Comparison of ENCODE assay signal across 1 cellular context in the genomic region with DNA sequence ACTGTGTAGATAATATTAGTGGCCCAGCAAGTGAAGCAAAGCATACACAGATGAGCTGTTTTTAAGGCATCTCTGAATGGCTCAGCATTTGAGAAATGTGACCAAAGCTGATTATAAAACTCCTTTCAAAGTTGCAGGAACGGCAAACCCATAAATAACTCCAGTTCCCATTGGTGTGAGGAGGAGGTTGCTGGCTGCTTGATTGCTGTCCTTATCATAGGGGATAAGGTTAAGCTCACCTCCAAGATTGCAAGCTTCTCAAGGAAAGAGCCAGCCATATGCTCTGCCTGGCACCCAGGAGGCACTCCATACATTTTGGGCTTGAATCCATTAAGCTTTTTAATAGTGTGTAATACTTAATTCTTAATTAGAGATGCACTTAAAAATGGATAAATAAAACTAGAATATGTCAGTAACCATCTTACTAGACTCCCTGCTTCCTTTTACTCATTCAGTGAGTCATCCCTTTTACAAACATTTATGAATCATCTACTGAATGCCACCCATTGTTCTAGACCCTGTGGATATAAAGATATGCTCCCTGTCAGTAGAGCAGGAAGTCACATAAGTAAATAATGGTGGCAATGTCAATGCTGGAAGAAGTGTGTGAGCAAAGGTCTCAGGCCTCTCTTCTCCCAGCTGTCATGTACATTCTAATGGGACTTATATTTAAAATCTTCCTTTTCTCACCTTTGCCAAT.
TF ChIP-seq lines count a peak whose summit lies in the region.

No MANE protein-coding gene starts in this region.

TF ChIP-seq in HepG2, 621 proteins besides CTCF, POLR2A, EP300 and RAD21 (continued from another document and continues in another):
- TF ChIP-seq ATF4 (CRISPR knock-in tag; IDR thresholded peaks at IDR 0.05): peak in 1 of 2 experiments; percentile 42; a peak in 1 of 4 replicates
- peak; percentile 70 for TF ChIP-seq HOXA3 (CRISPR knock-in tag; IDR thresholded peaks at IDR 0.05)
- TF ChIP-seq, protein P1, sequence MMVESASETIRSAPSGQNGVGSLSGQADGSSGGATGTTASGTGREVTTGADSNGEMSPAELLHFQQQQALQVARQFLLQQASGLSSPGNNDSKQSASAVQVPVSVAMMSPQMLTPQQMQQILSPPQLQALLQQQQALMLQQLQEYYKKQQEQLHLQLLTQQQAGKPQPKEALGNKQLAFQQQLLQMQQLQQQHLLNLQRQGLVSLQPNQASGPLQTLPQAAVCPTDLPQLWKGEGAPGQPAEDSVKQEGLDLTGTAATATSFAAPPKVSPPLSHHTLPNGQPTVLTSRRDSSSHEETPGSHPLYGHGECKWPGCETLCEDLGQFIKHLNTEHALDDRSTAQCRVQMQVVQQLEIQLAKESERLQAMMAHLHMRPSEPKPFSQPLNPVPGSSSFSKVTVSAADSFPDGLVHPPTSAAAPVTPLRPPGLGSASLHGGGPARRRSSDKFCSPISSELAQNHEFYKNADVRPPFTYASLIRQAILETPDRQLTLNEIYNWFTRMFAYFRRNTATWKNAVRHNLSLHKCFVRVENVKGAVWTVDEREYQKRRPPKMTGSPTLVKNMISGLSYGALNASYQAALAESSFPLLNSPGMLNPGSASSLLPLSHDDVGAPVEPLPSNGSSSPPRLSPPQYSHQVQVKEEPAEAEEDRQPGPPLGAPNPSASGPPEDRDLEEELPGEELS (CRISPR knock-in tag; IDR thresholded peaks at IDR 0.05): peak; percentile 86
- TF ChIP-seq FOXK2 (IDR thresholded peaks at IDR 0.05): peak; percentile 77
- peak; percentile 92 for TF ChIP-seq FOXA1 (IDR thresholded peaks at IDR 0.05)
- TF ChIP-seq FOXA1 (CRISPR knock-in tag; IDR thresholded peaks at IDR 0.05): peak; percentile 97
- peak; percentile 53; the same call in 1 of the 2 replicates for TF ChIP-seq ZFX (CRISPR knock-in tag; IDR thresholded peaks at IDR 0.05; ENCODE audit: low read depth)
- peak; percentile 98 for TF ChIP-seq SOX5 (CRISPR knock-in tag; IDR thresholded peaks at IDR 0.05; ENCODE audit: borderline replicate concordance)
- TF ChIP-seq ZNF432 (CRISPR knock-in tag; IDR thresholded peaks at IDR 0.05; ENCODE audit: borderline replicate concordance): no peak
- TF ChIP-seq, protein P2, sequence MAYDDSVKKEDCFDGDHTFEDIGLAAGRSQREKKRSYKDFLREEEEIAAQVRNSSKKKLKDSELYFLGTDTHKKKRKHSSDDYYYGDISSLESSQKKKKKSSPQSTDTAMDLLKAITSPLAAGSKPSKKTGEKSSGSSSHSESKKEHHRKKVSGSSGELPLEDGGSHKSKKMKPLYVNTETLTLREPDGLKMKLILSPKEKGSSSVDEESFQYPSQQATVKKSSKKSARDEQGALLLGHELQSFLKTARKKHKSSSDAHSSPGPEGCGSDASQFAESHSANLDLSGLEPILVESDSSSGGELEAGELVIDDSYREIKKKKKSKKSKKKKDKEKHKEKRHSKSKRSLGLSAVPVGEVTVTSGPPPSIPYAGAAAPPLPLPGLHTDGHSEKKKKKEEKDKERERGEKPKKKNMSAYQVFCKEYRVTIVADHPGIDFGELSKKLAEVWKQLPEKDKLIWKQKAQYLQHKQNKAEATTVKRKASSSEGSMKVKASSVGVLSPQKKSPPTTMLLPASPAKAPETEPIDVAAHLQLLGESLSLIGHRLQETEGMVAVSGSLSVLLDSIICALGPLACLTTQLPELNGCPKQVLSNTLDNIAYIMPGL (CRISPR knock-in tag; IDR thresholded peaks at IDR 0.05; ENCODE audit: borderline replicate concordance in 1 of 2, low read depth in 1 of 2): peak; percentile 28 to 59; a peak in 1 of 4 replicates
- no peak for TF ChIP-seq ZSCAN31 (CRISPR knock-in tag; IDR thresholded peaks at IDR 0.05; ENCODE audit: low read depth)
- 0 out of 2 replicates have a peak, but pooled peaks have one; percentile 48 for TF ChIP-seq ZNF232 (CRISPR knock-in tag; IDR thresholded peaks at IDR 0.05; ENCODE audit: borderline replicate concordance)
- TF ChIP-seq MEIS2 (CRISPR knock-in tag; IDR thresholded peaks at IDR 0.05): peak; percentile 90; the same call in 1 of the 2 replicates
- TF ChIP-seq ZNF143 (CRISPR knock-in tag; IDR thresholded peaks at IDR 0.05): no peak
- peak; percentile 59 for TF ChIP-seq PHF5A (CRISPR knock-in tag; IDR thresholded peaks at IDR 0.05; ENCODE audit: low read depth, unreplicated experiment)
- TF ChIP-seq, protein P3, sequence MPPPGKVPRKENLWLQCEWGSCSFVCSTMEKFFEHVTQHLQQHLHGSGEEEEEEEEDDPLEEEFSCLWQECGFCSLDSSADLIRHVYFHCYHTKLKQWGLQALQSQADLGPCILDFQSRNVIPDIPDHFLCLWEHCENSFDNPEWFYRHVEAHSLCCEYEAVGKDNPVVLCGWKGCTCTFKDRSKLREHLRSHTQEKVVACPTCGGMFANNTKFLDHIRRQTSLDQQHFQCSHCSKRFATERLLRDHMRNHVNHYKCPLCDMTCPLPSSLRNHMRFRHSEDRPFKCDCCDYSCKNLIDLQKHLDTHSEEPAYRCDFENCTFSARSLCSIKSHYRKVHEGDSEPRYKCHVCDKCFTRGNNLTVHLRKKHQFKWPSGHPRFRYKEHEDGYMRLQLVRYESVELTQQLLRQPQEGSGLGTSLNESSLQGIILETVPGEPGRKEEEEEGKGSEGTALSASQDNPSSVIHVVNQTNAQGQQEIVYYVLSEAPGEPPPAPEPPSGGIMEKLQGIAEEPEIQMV (CRISPR knock-in tag; IDR thresholded peaks at IDR 0.05; ENCODE audit: low read depth): no peak
- peak; percentile 94 for TF ChIP-seq MEF2D (CRISPR knock-in tag; IDR thresholded peaks at IDR 0.05)
- peak; percentile 99 for TF ChIP-seq JUNB (CRISPR knock-in tag; IDR thresholded peaks at IDR 0.05; ENCODE audit: borderline replicate concordance)
- TF ChIP-seq RFX3 (CRISPR knock-in tag; IDR thresholded peaks at IDR 0.05): no peak
- no peak for TF ChIP-seq ZNF569 (CRISPR knock-in tag; IDR thresholded peaks at IDR 0.05; ENCODE audit: borderline replicate concordance)
- TF ChIP-seq GABPB1 (CRISPR knock-in tag; IDR thresholded peaks at IDR 0.05): peak; percentile 51; the same call in 1 of the 2 replicates
- no peak for TF ChIP-seq PHB2 (IDR thresholded peaks at IDR 0.05; ENCODE audit: partially characterized antibody)
- peak; percentile 22; the same call in 1 of the 2 replicates for TF ChIP-seq POLR2G (IDR thresholded peaks at IDR 0.05; ENCODE audit: low read depth, low read length)
- TF ChIP-seq ZNF335 (CRISPR knock-in tag; IDR thresholded peaks at IDR 0.05): no peak
- no peak for TF ChIP-seq FOXM1 (CRISPR knock-in tag; IDR thresholded peaks at IDR 0.05)
- peak; percentile 94 for TF ChIP-seq NCOA2 (CRISPR knock-in tag; IDR thresholded peaks at IDR 0.05)
- peak; percentile 75; the same call in 1 of the 2 replicates for TF ChIP-seq ZNF124 (CRISPR knock-in tag; IDR thresholded peaks at IDR 0.05)
- TF ChIP-seq, protein P4, sequence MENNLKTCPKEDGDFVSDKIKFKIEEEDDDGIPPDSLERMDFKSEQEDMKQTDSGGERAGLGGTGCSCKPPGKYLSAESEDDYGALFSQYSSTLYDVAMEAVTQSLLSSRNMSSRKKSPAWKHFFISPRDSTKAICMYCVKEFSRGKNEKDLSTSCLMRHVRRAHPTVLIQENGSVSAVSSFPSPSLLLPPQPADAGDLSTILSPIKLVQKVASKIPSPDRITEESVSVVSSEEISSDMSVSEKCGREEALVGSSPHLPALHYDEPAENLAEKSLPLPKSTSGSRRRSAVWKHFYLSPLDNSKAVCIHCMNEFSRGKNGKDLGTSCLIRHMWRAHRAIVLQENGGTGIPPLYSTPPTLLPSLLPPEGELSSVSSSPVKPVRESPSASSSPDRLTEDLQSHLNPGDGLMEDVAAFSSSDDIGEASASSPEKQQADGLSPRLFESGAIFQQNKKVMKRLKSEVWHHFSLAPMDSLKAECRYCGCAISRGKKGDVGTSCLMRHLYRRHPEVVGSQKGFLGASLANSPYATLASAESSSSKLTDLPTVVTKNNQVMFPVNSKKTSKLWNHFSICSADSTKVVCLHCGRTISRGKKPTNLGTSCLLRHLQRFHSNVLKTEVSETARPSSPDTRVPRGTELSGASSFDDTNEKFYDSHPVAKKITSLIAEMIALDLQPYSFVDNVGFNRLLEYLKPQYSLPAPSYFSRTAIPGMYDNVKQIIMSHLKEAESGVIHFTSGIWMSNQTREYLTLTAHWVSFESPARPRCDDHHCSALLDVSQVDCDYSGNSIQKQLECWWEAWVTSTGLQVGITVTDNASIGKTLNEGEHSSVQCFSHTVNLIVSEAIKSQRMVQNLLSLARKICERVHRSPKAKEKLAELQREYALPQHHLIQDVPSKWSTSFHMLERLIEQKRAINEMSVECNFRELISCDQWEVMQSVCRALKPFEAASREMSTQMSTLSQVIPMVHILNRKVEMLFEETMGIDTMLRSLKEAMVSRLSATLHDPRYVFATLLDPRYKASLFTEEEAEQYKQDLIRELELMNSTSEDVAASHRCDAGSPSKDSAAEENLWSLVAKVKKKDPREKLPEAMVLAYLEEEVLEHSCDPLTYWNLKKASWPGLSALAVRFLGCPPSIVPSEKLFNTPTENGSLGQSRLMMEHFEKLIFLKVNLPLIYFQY (CRISPR knock-in tag; IDR thresholded peaks at IDR 0.05; ENCODE audit: borderline replicate concordance): no peak
- TF ChIP-seq ZNF710 (CRISPR knock-in tag; IDR thresholded peaks at IDR 0.05; ENCODE audit: borderline replicate concordance): peak; percentile 92
- TF ChIP-seq ZBTB8A (CRISPR knock-in tag; IDR thresholded peaks at IDR 0.05; ENCODE audit: borderline replicate concordance, low read depth): no peak
- peak; percentile 35; the same call in 1 of the 2 replicates for TF ChIP-seq BRCA1 (CRISPR knock-in tag; IDR thresholded peaks at IDR 0.05)
- no peak; the same call in 1 of the 2 replicates for TF ChIP-seq HOXD1 (CRISPR knock-in tag; IDR thresholded peaks at IDR 0.05)
- TF ChIP-seq ZFYVE20 (CRISPR knock-in tag; IDR thresholded peaks at IDR 0.05; ENCODE audit: borderline replicate concordance, low read depth): no peak
- peak; percentile 52; the same call in 1 of the 2 replicates for TF ChIP-seq CBFB (CRISPR knock-in tag; IDR thresholded peaks at IDR 0.05)
- no peak for TF ChIP-seq ZNF207 (IDR thresholded peaks at IDR 0.05; ENCODE audit: borderline replicate concordance)
- TF ChIP-seq HMG20A (CRISPR knock-in tag; IDR thresholded peaks at IDR 0.05; ENCODE audit: borderline replicate concordance): peak; percentile 95
- peak; percentile 48; the same call in 1 of the 2 replicates for TF ChIP-seq NFKBIZ (CRISPR knock-in tag; IDR thresholded peaks at IDR 0.05)
- peak; percentile 87 for TF ChIP-seq HDAC2 (CRISPR knock-in tag; IDR thresholded peaks at IDR 0.05)
- TF ChIP-seq JUN (CRISPR knock-in tag; IDR thresholded peaks at IDR 0.05): peak; percentile 96
- peak; percentile 85 for TF ChIP-seq ERF (CRISPR knock-in tag; IDR thresholded peaks at IDR 0.05)
- TF ChIP-seq ZBTB4 (CRISPR knock-in tag; IDR thresholded peaks at IDR 0.05; ENCODE audit: borderline replicate concordance): no peak
- TF ChIP-seq ELF4 (CRISPR knock-in tag; IDR thresholded peaks at IDR 0.05; ENCODE audit: borderline replicate concordance): 0 out of 2 replicates have a peak, but pooled peaks have one; percentile 49
- TF ChIP-seq SMARCC2 (IDR thresholded peaks at IDR 0.05): peak; percentile 39; the same call in 1 of the 2 replicates
- 0 out of 2 replicates have a peak, but pooled peaks have one; percentile 68 for TF ChIP-seq MED13 (CRISPR knock-in tag; IDR thresholded peaks at IDR 0.05)
- no peak; the same call in 1 of the 2 replicates for TF ChIP-seq POLR2AphosphoS5 (IDR thresholded peaks at IDR 0.05; ENCODE audit: low read depth, low read length)
- no peak; the same call in 1 of the 2 replicates for TF ChIP-seq SOX13 (IDR thresholded peaks at IDR 0.05)
- peak; percentile 10 to 97; a peak in 2 of 4 replicates for TF ChIP-seq SOX13 (CRISPR knock-in tag; conservative IDR thresholded peaks at IDR 0.05 in 1 of 2, IDR thresholded peaks at IDR 0.05 in 1 of 2)
